Comparison of ENCODE assay signal across 8 cellular contexts in genomic region chr2:199463708-199464613, GRCh38. TPM values are rescaled to one million over a fixed set of nuclear protein-coding genes. Genes with fewer than 3 reads are reported as not detected.
A peak's percentile ranks its signal among the peaks of the same experiment; 100 is the strongest.
DNase-seq lines count a peak whose midpoint lies in the region; ATAC-seq and TF ChIP-seq lines count a peak whose summit lies in the region.

No MANE protein-coding gene starts in this region.

- WGBS in sigmoid colon, 2 donors, result 2 to 5% methylated on average over 66 of the region's 66 CpGs

- peaks cover 0 to 44% (median 39%) of the 10 kb centered on the region in 4 donors for H3K4me1 ChIP-seq in sigmoid colon

- H3K27ac ChIP-seq in sigmoid colon, result no peak overlapping the region

- peaks cover 73 to 93% (median 88%) of the 10 kb centered on the region in 3 donors for H3K27me3 ChIP-seq in sigmoid colon

- ATAC-seq in GM18519 (IDR thresholded peaks at IDR 0.05; ENCODE audit: low FRiP score, unreplicated experiment) (no peak), HG03521 (IDR thresholded peaks at IDR 0.05; ENCODE audit: unreplicated experiment) (no peak)

- H3K27ac Mint-ChIP-seq in glutamatergic neuron (ENCODE audit: unreplicated experiment), result no peak overlapping the region

- H3K36me3 Mint-ChIP-seq in glutamatergic neuron (ENCODE audit: unreplicated experiment), result no peaks in the 10 kb centered on the region

- peaks cover 10% of the 10 kb centered on the region for H3K9me3 Mint-ChIP-seq in glutamatergic neuron (ENCODE audit: unreplicated experiment)

- no peak for TF ChIP-seq EP300 in sigmoid colon (IDR thresholded peaks at IDR 0.05)

- intact Hi-C loops in sigmoid colon (cut with DNase I), result loop anchor here (10.0 kb wide), 2 partner anchors 281 to 1659 kb away; partner anchors contain the start of gene PLCL1

- peak overlapping the region; percentile 71 for H3K4me3 Mint-ChIP-seq in glutamatergic neuron (ENCODE audit: unreplicated experiment)

- H3K4me3 ChIP-seq in WI38 (ENCODE audit: low read depth, low read length), result peak overlapping the region; percentile 61
- peak overlapping the region; percentile 14 to 46 (median 34) for H3K4me3 ChIP-seq in sigmoid colon

- H3K36me3 ChIP-seq in sigmoid colon, result no peaks in the 10 kb centered on the region

- TF ChIP-seq POLR2A in sigmoid colon (IDR thresholded peaks at IDR 0.05), result no peak

- H3K27me3 Mint-ChIP-seq in glutamatergic neuron (ENCODE audit: unreplicated experiment), result peaks cover 47% of the 10 kb centered on the region

- no peak for TF ChIP-seq CTCF in WI38 (IDR thresholded peaks at IDR 0.05; ENCODE audit: low read depth, low read length)
- peak; percentile 29 for TF ChIP-seq CTCF in glutamatergic neuron (IDR thresholded peaks at IDR 0.05; ENCODE audit: partially characterized antibody, unreplicated experiment)
- TF ChIP-seq CTCF in sigmoid colon (IDR thresholded peaks at IDR 0.05), result peak in 1 of 4 experiments; percentile 12

- H3K9me3 ChIP-seq in sigmoid colon, result peaks cover 0 to 3% (median 0%) of the 10 kb centered on the region in 4 donors

- DNase-seq in GM03348 (ENCODE audit: low spot score), result peak; percentile 71
- no peak for DNase-seq in glutamatergic neuron
- DNase-seq in sigmoid colon, result no peak
- no peak for DNase-seq in NCI-H146 treated with DMSO at 0.1 percent for 48 hours (lab: John Stamatoyannopoulos, UW; ENCODE audit: unreplicated experiment)
- DNase-seq in Ammon's horn (ENCODE audit: low spot score), result no peak

- peaks cover 11% of the 10 kb centered on the region for H3K4me1 Mint-ChIP-seq in glutamatergic neuron (ENCODE audit: low read depth, unreplicated experiment)

RNA-seq across cellular contexts. Expression of gene SATB2, which starts 6.2 kb away (rescaled TPM):
- total RNA-seq in glutamatergic neuron (ENCODE audit: unreplicated experiment), result 20.8 TPM
- total RNA-seq in sigmoid colon, result 1 to 10 TPM in 3 of 4 donors, under 1 TPM in 1; 0.95 to 5.8 (median 2.2) TPM
- polyA plus RNA-seq in sigmoid colon, result 10 to 100 TPM; 28.2 to 43.7 (median 34.2) TPM
